Comparison of ENCODE assay signal across 1 cellular context in genomic region chr1:109739738-109740614, GRCh38.
TF ChIP-seq lines count a peak whose summit lies in the region.

No MANE protein-coding gene starts in this region.

TF ChIP-seq in HepG2, 621 proteins besides CTCF, POLR2A, EP300 and RAD21 (continued from another document and continues in another):
- TF ChIP-seq MED1 (CRISPR knock-in tag; IDR thresholded peaks at IDR 0.05) (0 out of 2 replicates have a peak, but pooled peaks have one; percentile 16), RBM22 (optimal IDR thresholded peaks at IDR 0.05; ENCODE audit: low read length) (no peak), ZKSCAN1 (IDR thresholded peaks at IDR 0.05; ENCODE audit: low read length) (no peak), ZFP91 (CRISPR knock-in tag; IDR thresholded peaks at IDR 0.05; ENCODE audit: borderline replicate concordance) (peak; percentile 84; the same call in 1 of the 2 replicates), ZNF20 (CRISPR knock-in tag; IDR thresholded peaks at IDR 0.05) (no peak), ZZZ3 (CRISPR knock-in tag; IDR thresholded peaks at IDR 0.05; ENCODE audit: borderline replicate concordance) (0 out of 2 replicates have a peak, but pooled peaks have one; percentile 60), ZBTB25 (CRISPR knock-in tag; IDR thresholded peaks at IDR 0.05) (0 out of 2 replicates have a peak, but pooled peaks have one; percentile 16), ZNF687 (CRISPR knock-in tag; IDR thresholded peaks at IDR 0.05) (peak; percentile 93), ZNF207 (IDR thresholded peaks at IDR 0.05; ENCODE audit: borderline replicate concordance) (no peak), ZSCAN25 (CRISPR knock-in tag; IDR thresholded peaks at IDR 0.05) (no peak), ZNF34 (CRISPR knock-in tag; IDR thresholded peaks at IDR 0.05; ENCODE audit: borderline replicate concordance) (peak; percentile 50; the same call in 1 of the 2 replicates), ZMAT5 (CRISPR knock-in tag; IDR thresholded peaks at IDR 0.05; ENCODE audit: borderline replicate concordance, low read depth) (no peak), NR3C1 (CRISPR knock-in tag; IDR thresholded peaks at IDR 0.05) (no peak), RXRB (CRISPR knock-in tag; IDR thresholded peaks at IDR 0.05; ENCODE audit: borderline replicate concordance) (no peak), ZNF883 (CRISPR knock-in tag; IDR thresholded peaks at IDR 0.05; ENCODE audit: not compliant biosample characterization) (no peak), PAX8 (CRISPR knock-in tag; IDR thresholded peaks at IDR 0.05; ENCODE audit: borderline replicate concordance) (no peak; the same call in 1 of the 2 replicates), NR2F2 (IDR thresholded peaks at IDR 0.05; ENCODE audit: borderline replicate concordance, low read depth) (no peak), ZFP41 (CRISPR knock-in tag; IDR thresholded peaks at IDR 0.05; ENCODE audit: borderline replicate concordance) (no peak; the same call in 1 of the 2 replicates), ZNF710 (CRISPR knock-in tag; IDR thresholded peaks at IDR 0.05; ENCODE audit: borderline replicate concordance) (no peak), ZNF646 (CRISPR knock-in tag; IDR thresholded peaks at IDR 0.05) (no peak), ZNF432 (CRISPR knock-in tag; IDR thresholded peaks at IDR 0.05; ENCODE audit: borderline replicate concordance) (no peak), TOPORS (CRISPR knock-in tag; IDR thresholded peaks at IDR 0.05) (no peak), ADNP (CRISPR knock-in tag; IDR thresholded peaks at IDR 0.05) (no peak), CHD4 (IDR thresholded peaks at IDR 0.05; ENCODE audit: borderline replicate concordance, low read length) (no peak), HDAC1 (CRISPR knock-in tag; IDR thresholded peaks at IDR 0.05) (peak; percentile 63; the same call in 1 of the 2 replicates), DNMT1 (CRISPR knock-in tag; IDR thresholded peaks at IDR 0.05) (no peak), HMG20B (CRISPR knock-in tag; conservative IDR thresholded peaks at IDR 0.05) (no peak), ZNF784 (CRISPR knock-in tag; IDR thresholded peaks at IDR 0.05; ENCODE audit: borderline replicate concordance) (no peak), PRDM4 (CRISPR knock-in tag; IDR thresholded peaks at IDR 0.05; ENCODE audit: borderline replicate concordance) (no peak), KLF15 (CRISPR knock-in tag; IDR thresholded peaks at IDR 0.05; ENCODE audit: borderline replicate concordance) (no peak), HOXA3 (CRISPR knock-in tag; IDR thresholded peaks at IDR 0.05) (no peak), CENPX (CRISPR knock-in tag; IDR thresholded peaks at IDR 0.05) (no peak), MZF1 (CRISPR knock-in tag; IDR thresholded peaks at IDR 0.05; ENCODE audit: borderline replicate concordance) (no peak), MXD4 (CRISPR knock-in tag; IDR thresholded peaks at IDR 0.05) (no peak), ZNF468 (CRISPR knock-in tag; IDR thresholded peaks at IDR 0.05) (no peak; the same call in 1 of the 2 replicates), GLMP (CRISPR knock-in tag; IDR thresholded peaks at IDR 0.05; ENCODE audit: borderline replicate concordance) (no peak), IRX3 (CRISPR knock-in tag; IDR thresholded peaks at IDR 0.05; ENCODE audit: borderline replicate concordance, low read depth) (no peak), PTBP1 (IDR thresholded peaks at IDR 0.05; ENCODE audit: low read depth, low read length, poor library complexity, severe bottlenecking) (peak; percentile 65), ZNF589 (CRISPR knock-in tag; conservative IDR thresholded peaks at IDR 0.05) (0 out of 2 replicates have a peak, but pooled peaks have one; percentile 23), ZNF879 (CRISPR knock-in tag; IDR thresholded peaks at IDR 0.05) (0 out of 2 replicates have a peak, but pooled peaks have one; percentile 30)
